ENCODE assay signal across 19 cellular contexts in genomic region chr2:194424683-194425209, GRCh38.
A peak's percentile ranks its signal among the peaks of the same experiment; 100 is the strongest.
DNase-seq lines count a peak whose midpoint lies in the region; ATAC-seq and TF ChIP-seq lines count a peak whose summit lies in the region.
"Had no signal": no experiment of that assay in that cellular context is flagged by ENCODE, and none has a peak within 500 bp of the region (broad histone marks: within the 10 kb centered on the region; RNA-seq: fewer than 3 reads in every experiment).

No MANE protein-coding gene starts in this region.

- peaks cover 3% of the 10 kb centered on the region for H3K27me3 ChIP-seq in mammary epithelial cell (ENCODE audit: insufficient read depth, low read length)
- no peaks in the 10 kb centered on the region for H3K27me3 ChIP-seq in breast epithelium
- H3K27me3 ChIP-seq in OCI-LY3 (ENCODE audit: low read depth, low read length) = no peaks in the 10 kb centered on the region
- H3K27me3 ChIP-seq in foreskin keratinocyte = no peaks in the 10 kb centered on the region
- H3K27me3 ChIP-seq: BLaER1, Peyer's patch, SJSA1 had no signal

- H3K4me3 ChIP-seq in mammary epithelial cell (replicated peaks in 1 of 3; ENCODE audit: insufficient read depth in 1 of 3, low read depth in 2 of 3, low read length in 3 of 3) = no peak overlapping the region
- H3K4me3 ChIP-seq in breast epithelium = no peak overlapping the region
- no peak overlapping the region for H3K4me3 ChIP-seq in OCI-LY3 (ENCODE audit: low read length)
- H3K4me3 ChIP-seq: BLaER1, GM23248, K562, Peyer's patch, SJSA1 had no signal

- H3K79me2 ChIP-seq in mammary epithelial cell (ENCODE audit: insufficient read depth, low read length) (no peaks in the 10 kb centered on the region), OCI-LY3 (ENCODE audit: low read length) (no peaks in the 10 kb centered on the region)

- ATAC-seq in foreskin keratinocyte = peak; percentile 50
- ATAC-seq: K562 had no signal

- intact Hi-C loops in mammary epithelial cell (cut with micrococcal nuclease) = no loop called here
- intact Hi-C loops in breast epithelium (cut with DNase I; ENCODE audit: low total_unique reads) = no loop called here

- no peak overlapping the region for H3K4me3 Mint-ChIP-seq in endothelial cell (ENCODE audit: unreplicated experiment)
- H3K4me3 Mint-ChIP-seq: CD4-positive, alpha-beta memory T cell had no signal

- peaks cover 4% of the 10 kb centered on the region for H3K27me3 Mint-ChIP-seq in endothelial cell (ENCODE audit: unreplicated experiment)
- H3K27me3 Mint-ChIP-seq: CD4-positive, alpha-beta memory T cell had no signal

- H3K9me3 ChIP-seq in mammary epithelial cell (replicated peaks; ENCODE audit: insufficient read depth, low read length) (no peaks in the 10 kb centered on the region), breast epithelium (no peaks in the 10 kb centered on the region), OCI-LY3 (ENCODE audit: insufficient read depth, low read length) (no peaks in the 10 kb centered on the region)
- H3K9me3 ChIP-seq: BLaER1, Peyer's patch, SJSA1 had no signal

- no peak for TF ChIP-seq POLR2A in breast epithelium (IDR thresholded peaks at IDR 0.05)

- TF ChIP-seq CTCF in mammary epithelial cell (conservative IDR thresholded peaks at IDR 0.05 in 1 of 2, IDR thresholded peaks at IDR 0.05 in 1 of 2; ENCODE audit: extremely low read depth in 1 of 2, insufficient read depth in 1 of 2, low read depth in 1 of 2, low read length in 2 of 2) (no peak), breast epithelium (IDR thresholded peaks at IDR 0.05) (no peak), OCI-LY3 (IDR thresholded peaks at IDR 0.05; ENCODE audit: low read depth, low read length) (no peak), foreskin keratinocyte (conservative IDR thresholded peaks at IDR 0.05) (no peak), endothelial cell (IDR thresholded peaks at IDR 0.05; ENCODE audit: unreplicated experiment) (no peak)

- dilution Hi-C loops in mammary epithelial cell (cut with HindIII; ENCODE audit: low sequenced_read_pairs) = no loop called here

- no peaks in the 10 kb centered on the region for H3K4me1 Mint-ChIP-seq in endothelial cell (ENCODE audit: unreplicated experiment)
- H3K4me1 Mint-ChIP-seq: CD4-positive, alpha-beta memory T cell had no signal

- no peaks in the 10 kb centered on the region for H3K36me3 Mint-ChIP-seq in endothelial cell (ENCODE audit: low read depth, unreplicated experiment)
- H3K36me3 Mint-ChIP-seq: CD4-positive, alpha-beta memory T cell had no signal

- H3K27ac Mint-ChIP-seq in endothelial cell (ENCODE audit: unreplicated experiment) = no peak overlapping the region
- H3K27ac Mint-ChIP-seq: CD4-positive, alpha-beta memory T cell had no signal

- H2AFZ ChIP-seq in mammary epithelial cell (ENCODE audit: low read depth, low read length) (no peak overlapping the region), OCI-LY3 (ENCODE audit: low read depth, low read length) (0 out of 2 replicates have a peak overlapping the region, but pooled peaks have one; percentile 44)
- H2AFZ ChIP-seq: GM23248 had no signal

- 0% methylated on average over 3 of the region's 3 CpGs for WGBS in mammary epithelial cell (ENCODE audit: low coverage, missing lambda C conversion rate)

- H3K4me2 ChIP-seq in mammary epithelial cell (ENCODE audit: insufficient read depth, low read depth, low read length) = peak overlapping the region; percentile 14
- no peak overlapping the region for H3K4me2 ChIP-seq in OCI-LY3 (ENCODE audit: low read length)
- H3K4me2 ChIP-seq: BLaER1 had no signal

- H3K9ac ChIP-seq in mammary epithelial cell (ENCODE audit: insufficient read depth, low read length) = no peak overlapping the region
- H3K9ac ChIP-seq in OCI-LY3 (ENCODE audit: low read length) = no peak overlapping the region
- H3K9ac ChIP-seq: BLaER1, GM23248 had no signal

- CTCF ChIA-PET in mammary epithelial cell (lab: Charles Lee; ENCODE audit: low non-redundant PET) = no interaction called here

- no peak for DNase-seq in mammary epithelial cell
- DNase-seq in breast epithelium (ENCODE audit: low spot score in 2 of 2) = no peak
- DNase-seq in foreskin keratinocyte = peak; percentile 4 to 33
- no peak for DNase-seq in NCI-H526 (lab: John Stamatoyannopoulos, UW)
- DNase-seq in NCI-H2196 (lab: John Stamatoyannopoulos, UW; ENCODE audit: unreplicated experiment) = no peak
- no peak for DNase-seq in HCEC 1CT
- DNase-seq in endothelial cell (ENCODE audit: low spot score) = no peak
- DNase-seq: Calu3; CD4-positive, alpha-beta memory T cell; GM23248; NCI-H1417 treated with DMSO at 0.1 percent for 48 hours; NCI-H187 treated with DMSO at 0.1 percent for 48 hours; NCI-H2171 treated with DMSO at 0.1 percent for 48 hours; NCI-H524; Peyer's patch had no signal

- in situ Hi-C loops in mammary epithelial cell (cut with MboI; ENCODE audit: low sequenced_read_pairs in 2 of 2) = no loop called here

- H3K9me3 Mint-ChIP-seq in endothelial cell (ENCODE audit: unreplicated experiment) = no peaks in the 10 kb centered on the region
- H3K9me3 Mint-ChIP-seq: CD4-positive, alpha-beta memory T cell had no signal

- no TSS peak for BruUV-seq in mammary epithelial cell (replicated peaks; lab: Mats Ljungman, UMichigan)

- no peaks in the 10 kb centered on the region for H3K36me3 ChIP-seq in mammary epithelial cell (ENCODE audit: insufficient read depth, low read length)
- H3K36me3 ChIP-seq in breast epithelium = no peaks in the 10 kb centered on the region
- H3K36me3 ChIP-seq in OCI-LY3 (replicated peaks; ENCODE audit: low read depth, low read length) = no peaks in the 10 kb centered on the region
- H3K36me3 ChIP-seq: BLaER1, Peyer's patch, SJSA1 had no signal

- H4K20me1 ChIP-seq in mammary epithelial cell (ENCODE audit: insufficient read depth, low read length) = no peaks in the 10 kb centered on the region
- no peaks in the 10 kb centered on the region for H4K20me1 ChIP-seq in OCI-LY3 (ENCODE audit: insufficient read depth, low read length)
- H4K20me1 ChIP-seq: BLaER1 had no signal

- H3K27ac ChIP-seq in mammary epithelial cell (ENCODE audit: insufficient read depth, low read depth, low read length) (no peak overlapping the region), breast epithelium (no peak overlapping the region), OCI-LY3 (ENCODE audit: low read length) (no peak overlapping the region), foreskin keratinocyte (no peak overlapping the region)
- H3K27ac ChIP-seq: BLaER1, GM23248, Peyer's patch, SJSA1 had no signal

- H3K4me1 ChIP-seq in mammary epithelial cell (ENCODE audit: insufficient read depth, low read length) (no peaks in the 10 kb centered on the region), breast epithelium (no peaks in the 10 kb centered on the region), OCI-LY3 (ENCODE audit: low read length) (no peaks in the 10 kb centered on the region), foreskin keratinocyte (no peaks in the 10 kb centered on the region)
- H3K4me1 ChIP-seq: BLaER1, Peyer's patch, SJSA1 had no signal

Comparison
In these comparisons a context has a peak if more than half of its experiments do, and no peak if none do; other contexts are left out.
1. DNase-seq: peak in foreskin keratinocyte (2 of 2); none in mammary epithelial cell (single experiment), breast epithelium (0 of 2), NCI-H526 (0 of 2), NCI-H2196 (single experiment), HCEC 1CT (single experiment) and endothelial cell (single experiment).